25 cellular contexts compared by ENCODE assay signal in genomic region chr4:187995322-187996207, GRCh38. TPM values are rescaled to one million over a fixed set of nuclear protein-coding genes. Genes with fewer than 3 reads are reported as not detected.
DNase-seq lines count a peak whose midpoint lies in the region; ATAC-seq and TF ChIP-seq lines count a peak whose summit lies in the region.
"Had no signal": no experiment of that assay in that cellular context is flagged by ENCODE, and none has a peak within 500 bp of the region (broad histone marks: within the 10 kb centered on the region; RNA-seq: fewer than 3 reads in every experiment).

Gene ZFP42, plus strand, starts transcription at chr4:187995771. Its CDS starts 7,037 bp downstream, at chr4:188002808.

- H4K8ac ChIP-seq in neuronal stem cell (ENCODE audit: low read depth, low read length), result no peak within 1 kb of the TSS

- peak within 1 kb of the TSS; percentile 37 for H2AK5ac ChIP-seq in neuronal stem cell (ENCODE audit: low read depth, low read length)

- WGBS in neuronal stem cell (ENCODE audit: extremely low coverage in 2 of 2, insufficient read length in 2 of 2, insufficient replicate concordance in 1 of 2), 2 donors, result no CpG with 5 or more reads among the region's 58 CpGs
- WGBS in adrenal gland, 4 donors, result 20 to 39% (median 24%) methylated on average over 15 to 58 of the region's 58 CpGs

- no peak within 1 kb of the TSS for H3K14ac ChIP-seq in neuronal stem cell (ENCODE audit: low read length)

- ATAC-seq in GM23338 (peak; percentile 82), HG02884 (IDR thresholded peaks at IDR 0.05; ENCODE audit: unreplicated experiment) (no peak)
- ATAC-seq: gastroesophageal sphincter; naive thymus-derived CD4-positive, alpha-beta T cell had no signal

- H3K9ac ChIP-seq in colonic mucosa (ENCODE audit: low read depth in 2 of 2, low read length in 2 of 2) (no peak within 1 kb of the TSS), neuronal stem cell (ENCODE audit: low read depth, low read length, poor library complexity) (no peak within 1 kb of the TSS)
- H3K9ac ChIP-seq: GM23248 had no signal

- no peak within 1 kb of the TSS for H2BK120ac ChIP-seq in neuronal stem cell (ENCODE audit: low read depth, low read length)

- peak within 1 kb of the TSS; percentile 43 for H3K23ac ChIP-seq in neuronal stem cell (ENCODE audit: low read depth, low read length, poor library complexity)

- H3K27me3 ChIP-seq in GM23338 (ENCODE audit: insufficient read depth) (no peaks in the 10 kb centered on the region), colonic mucosa (no peaks in the 10 kb centered on the region), neuronal stem cell (ENCODE audit: control insufficient read depth in 3 of 3, insufficient read depth in 3 of 3, low read depth in 1 of 3, low read length in 3 of 3) (peaks cover 0 to 2% (median 0%) of the 10 kb centered on the region in 3 experiments), adrenal gland (no peaks in the 10 kb centered on the region)

- H3K4ac ChIP-seq in neuronal stem cell (ENCODE audit: low read length), result no peak within 1 kb of the TSS

- peak within 1 kb of the TSS; percentile 90 for H3K4me3 Mint-ChIP-seq in GM23338
- H3K4me3 Mint-ChIP-seq in activated T-cell treated with anti-CD3 and anti-CD28 coated beads, Interleukin-2, amount 50 U/mL, for 24 hours, result no peak within 1 kb of the TSS
- H3K4me3 Mint-ChIP-seq in CD14-positive monocyte, result peak within 1 kb of the TSS in 1 of 2 donors; percentile 72
- H3K4me3 Mint-ChIP-seq: CD4-positive, alpha-beta memory T cell; naive thymus-derived CD4-positive, alpha-beta T cell had no signal

- H3K36me3 Mint-ChIP-seq in GM23338 (ENCODE audit: low read depth), result peaks cover 50% of the 10 kb centered on the region
- H3K36me3 Mint-ChIP-seq in activated T-cell treated with anti-CD3 and anti-CD28 coated beads, Interleukin-2, amount 50 U/mL, for 24 hours (ENCODE audit: low read depth), result no peaks in the 10 kb centered on the region
- no peaks in the 10 kb centered on the region for H3K36me3 Mint-ChIP-seq in CD14-positive monocyte
- H3K36me3 Mint-ChIP-seq: CD4-positive, alpha-beta memory T cell had no signal

- no peak within 1 kb of the TSS for H2BK15ac ChIP-seq in neuronal stem cell (ENCODE audit: low read length)

- H3K79me1 ChIP-seq in neuronal stem cell (ENCODE audit: low read depth, low read length), result no peaks in the 10 kb centered on the region

- no peak within 1 kb of the TSS for H2BK12ac ChIP-seq in neuronal stem cell (ENCODE audit: low read length)

- peaks cover 51% of the 10 kb centered on the region for H3K79me2 ChIP-seq in GM23338 (replicated peaks; ENCODE audit: insufficient read depth)

- H3K27ac ChIP-seq in GM23338 (ENCODE audit: low read depth) (peak within 1 kb of the TSS; percentile 94), colonic mucosa (no peak within 1 kb of the TSS), neuronal stem cell (replicated peaks; ENCODE audit: low read length) (no peak within 1 kb of the TSS), adrenal gland (no peak within 1 kb of the TSS)
- H3K27ac ChIP-seq: epithelial cell of prostate, gastroesophageal sphincter, GM23248, left ventricle myocardium inferior had no signal

- H3K27me3 Mint-ChIP-seq in GM23338 (ENCODE audit: insufficient read depth, low read depth, poor library complexity), result peaks cover 8% of the 10 kb centered on the region
- H3K27me3 Mint-ChIP-seq in activated T-cell treated with anti-CD3 and anti-CD28 coated beads, Interleukin-2, amount 50 U/mL, for 24 hours, result peaks cover 19% of the 10 kb centered on the region
- peaks cover 12 to 32% (median 22%) of the 10 kb centered on the region in 3 donors for H3K27me3 Mint-ChIP-seq in CD14-positive monocyte (ENCODE audit: low read depth in 3 of 3)

- no peak within 1 kb of the TSS for H2AFZ ChIP-seq in GM23338
- H2AFZ ChIP-seq in neuronal stem cell (ENCODE audit: low read length), result no peak within 1 kb of the TSS
- H2AFZ ChIP-seq: GM23248 had no signal

- H3K4me1 ChIP-seq in GM23338 (ENCODE audit: insufficient read depth) (peaks cover 29% of the 10 kb centered on the region), colonic mucosa (no peaks in the 10 kb centered on the region), neuronal stem cell (ENCODE audit: control insufficient read depth in 2 of 2, insufficient read depth in 1 of 2, low read depth in 1 of 2, low read length in 2 of 2) (peaks cover 0 to 1% of the 10 kb centered on the region in 2 donors), adrenal gland (replicated peaks in 1 of 2) (no peaks in the 10 kb centered on the region)
- H3K4me1 ChIP-seq: gastroesophageal sphincter, left ventricle myocardium inferior had no signal

- peak within 1 kb of the TSS; percentile 90 for H3K18ac ChIP-seq in neuronal stem cell (ENCODE audit: low read length)

- TF ChIP-seq CTCF in GM23338 (conservative IDR thresholded peaks at IDR 0.05; ENCODE audit: low read depth in 2 of 2), result no peak
- TF ChIP-seq CTCF in colonic mucosa (IDR thresholded peaks at IDR 0.05), result no peak
- TF ChIP-seq CTCF in adrenal gland (IDR thresholded peaks at IDR 0.05), result no peak
- no peak for TF ChIP-seq CTCF in CD14-positive monocyte (IDR thresholded peaks at IDR 0.05)

- no peak within 1 kb of the TSS for H4K91ac ChIP-seq in neuronal stem cell (ENCODE audit: low read depth, low read length, poor library complexity)

- no peak within 1 kb of the TSS for H2BK5ac ChIP-seq in neuronal stem cell (ENCODE audit: low read length)

- H3K4me2 ChIP-seq in GM23338, result peak within 1 kb of the TSS; percentile 82
- H3K4me2 ChIP-seq in neuronal stem cell (ENCODE audit: insufficient read depth, low read length, poor library complexity, severe bottlenecking), result peak within 1 kb of the TSS; percentile 69

- no peaks in the 10 kb centered on the region; the same call in 1 of the 2 replicates for H3F3A ChIP-seq in GM23338 (replicated peaks; ENCODE audit: low read depth)

- TF ChIP-seq POLR2A in adrenal gland (IDR thresholded peaks at IDR 0.05), result no peak

- H3K9me3 Mint-ChIP-seq in GM23338, result peaks cover 20% of the 10 kb centered on the region
- peaks cover 12% of the 10 kb centered on the region for H3K9me3 Mint-ChIP-seq in activated T-cell treated with anti-CD3 and anti-CD28 coated beads, Interleukin-2, amount 50 U/mL, for 24 hours
- H3K9me3 Mint-ChIP-seq in CD14-positive monocyte, result peaks cover 25 to 43% (median 33%) of the 10 kb centered on the region in 7 donors

- no peaks in the 10 kb centered on the region for H3K9me3 ChIP-seq in colonic mucosa
- peaks cover 0 to 4% of the 10 kb centered on the region in 2 donors for H3K9me3 ChIP-seq in neuronal stem cell (replicated peaks in 1 of 2; ENCODE audit: control insufficient read depth in 2 of 2, insufficient read depth in 1 of 2, low read depth in 1 of 2, low read length in 2 of 2)
- no peaks in the 10 kb centered on the region for H3K9me3 ChIP-seq in adrenal gland (replicated peaks in 1 of 3)
- H3K9me3 ChIP-seq: left ventricle myocardium inferior had no signal

- peaks cover 18% of the 10 kb centered on the region for H3K36me3 ChIP-seq in GM23338 (ENCODE audit: insufficient read depth)
- H3K36me3 ChIP-seq in colonic mucosa, result no peaks in the 10 kb centered on the region
- H3K36me3 ChIP-seq in neuronal stem cell (replicated peaks in 1 of 2; ENCODE audit: control insufficient read depth in 2 of 2, insufficient read depth in 2 of 2, low read length in 2 of 2), result no peaks in the 10 kb centered on the region
- H3K36me3 ChIP-seq in adrenal gland (replicated peaks in 1 of 2), result no peaks in the 10 kb centered on the region
- H3K36me3 ChIP-seq: gastroesophageal sphincter, left ventricle myocardium inferior had no signal

- peak; percentile 81 for DNase-seq in GM23338 (ENCODE audit: low spot score)
- DNase-seq in colonic mucosa, result peak; percentile 28
- peak; percentile 81 for DNase-seq in iPS-NIHi11 (ENCODE audit: low spot score)
- no peak for DNase-seq in neuronal stem cell (ENCODE audit: low spot score)
- no peak for DNase-seq in activated T-cell treated with anti-CD3 and anti-CD28 coated beads, Interleukin-2, amount 50 U/mL, for 24 hours
- DNase-seq in adrenal gland, result no peak
- no peak for DNase-seq in CD14-positive monocyte (ENCODE audit: low spot score)
- DNase-seq: activated CD4-positive, CD25-positive, alpha-beta regulatory T cell; activated CD8-positive, alpha-beta memory T cell treated with anti-CD3 and anti-CD28 coated beads for 24 hours; amniotic stem cell; CD4-positive, alpha-beta memory T cell; GM23248; left ventricle myocardium inferior; naive thymus-derived CD4-positive, alpha-beta T cell; NCI-H146; NCI-H2227 treated with DMSO at 0.1 percent for 48 hours; Right ventricle myocardium superior; stimulated activated CD4-positive, alpha-beta T cell treated with anti-CD3 and anti-CD28 coated beads, Interleukin-12 subunit alpha, Interleukin-12 subunit beta, amount 100 ng/mL, for 4 hours; stimulated activated naive CD4-positive, alpha-beta T cell treated with Interleukin-2 at 50 U/mL for 16 hours; T-helper 2 cell had no signal

- H3K4me3 ChIP-seq in GM23338 (peak within 1 kb of the TSS; percentile 73), colonic mucosa (no peak within 1 kb of the TSS), neuronal stem cell (ENCODE audit: low read length in 2 of 2) (peak within 1 kb of the TSS in 1 of 2 donors; percentile 67), adrenal gland (no peak within 1 kb of the TSS)
- H3K4me3 ChIP-seq: gastroesophageal sphincter, GM23248, left ventricle myocardium inferior had no signal

- intact Hi-C loops in colonic mucosa (cut with DNase I), result no loop called here
- intact Hi-C loops in adrenal gland (cut with DNase I), result no loop called here
- intact Hi-C loops in CD14-positive monocyte (cut with micrococcal nuclease), result no loop called here

- H4K20me1 ChIP-seq in GM23338 (replicated peaks; ENCODE audit: insufficient read depth), result peaks cover 8% of the 10 kb centered on the region

- H3K4me1 Mint-ChIP-seq in GM23338 (peaks cover 29% of the 10 kb centered on the region), CD14-positive monocyte (no peaks in the 10 kb centered on the region)
- H3K4me1 Mint-ChIP-seq in activated T-cell treated with anti-CD3 and anti-CD28 coated beads, Interleukin-2, amount 50 U/mL, for 24 hours (ENCODE audit: low read depth), result no peaks in the 10 kb centered on the region
- H3K4me1 Mint-ChIP-seq: CD4-positive, alpha-beta memory T cell; naive thymus-derived CD4-positive, alpha-beta T cell had no signal

- H3K9me2 ChIP-seq in GM23338 (ENCODE audit: insufficient read depth), result no peaks in the 10 kb centered on the region

- H3K27ac Mint-ChIP-seq in GM23338 (peak within 1 kb of the TSS; percentile 99), CD14-positive monocyte (no peak within 1 kb of the TSS)
- H3K27ac Mint-ChIP-seq in activated T-cell treated with anti-CD3 and anti-CD28 coated beads, Interleukin-2, amount 50 U/mL, for 24 hours, result no peak within 1 kb of the TSS
- H3K27ac Mint-ChIP-seq: CD4-positive, alpha-beta memory T cell; naive thymus-derived CD4-positive, alpha-beta T cell had no signal

TF ChIP-seq in GM23338, 12 proteins besides CTCF, POLR2A, EP300 and RAD21 (continues in another document):
- TF ChIP-seq ZNF114 (CRISPR knock-in tag; IDR thresholded peaks at IDR 0.05) (no peak), POLR2AphosphoS5 (IDR thresholded peaks at IDR 0.05; ENCODE audit: low read depth) (peak; percentile 90)

RNA-seq across cellular contexts. Expression of gene ZFP42, which starts in this region (rescaled TPM):
- total RNA-seq in GM23338 (2014; rRNA removed; shearing (Covaris generic)), result 111 and 124 TPM in 2 replicates
- polyA plus RNA-seq in GM23338 (2016; fragmentation: Nextera tagmentation; extraction: Ambion mirVana), result 70.0 and 70.9 TPM in 2 replicates
- under 1 TPM in 1 of 2 donors, not detected in 1; 0.12 TPM for total RNA-seq in colonic mucosa
- polyA plus RNA-seq in neuronal stem cell (2013, experiment 1 of 2), result 4.2 TPM
- 4.3 TPM for polyA plus RNA-seq in neuronal stem cell (2013, experiment 2 of 2)
- under 1 TPM in 1 of 8 donors, not detected in 7; 0.08 TPM for total RNA-seq in adrenal gland
- not detected for polyA plus RNA-seq in adrenal gland
- not detected for polyA plus RNA-seq in CD14-positive monocyte
- total RNA-seq: CD4-positive, alpha-beta memory T cell; gastroesophageal sphincter; GM23248; HT-29; left ventricle myocardium inferior; pulmonary artery endothelial cell; Right ventricle myocardium superior had no signal
- polyA plus RNA-seq: CD4-positive, alpha-beta memory T cell; GM23248; naive thymus-derived CD4-positive, alpha-beta T cell had no signal

Comparison
In these comparisons a context has a peak if more than half of its experiments do, and no peak if none do; other contexts are left out.
1. RNA of gene ZFP42 (total RNA-seq): 111 to 124 TPM in GM23338; 0.12 TPM in colonic mucosa and 0.08 TPM in adrenal gland; every median in the first group is over 10 times any median in the second.
2. RNA of gene ZFP42 (polyA plus RNA-seq): 70.0 to 70.9 TPM in GM23338; not detected in adrenal gland and not detected in CD14-positive monocyte; every median in the first group is over 10 times any median in the second.
3. Peak in DNase-seq in colonic mucosa; RNA of the gene not detected or under 1 TPM.
4. DNase-seq: peak in GM23338 (single experiment) and iPS-NIHi11 (single experiment); none in neuronal stem cell (single experiment), activated T-cell treated with anti-CD3 and anti-CD28 coated beads, Interleukin-2, amount 50 U/mL, for 24 hours (single experiment), adrenal gland (0 of 7) and CD14-positive monocyte (single experiment).